8 cellular contexts compared by ENCODE assay signal in genomic region chr3:146250449-146251382, GRCh38. TPM values are rescaled to one million over a fixed set of nuclear protein-coding genes. Genes with fewer than 3 reads are reported as not detected.
A peak's percentile ranks its signal among the peaks of the same experiment; 100 is the strongest.
DNase-seq lines count a peak whose midpoint lies in the region; ATAC-seq, FAIRE-seq and TF ChIP-seq lines count a peak whose summit lies in the region.

TSS of gene PLSCR4 (minus strand) at chr3:146251105. CDS start at chr3:146222071, 29,034 bp downstream.

- FAIRE-seq in urothelium cell line (lab: Jason Lieb, UNC), result no peak

- H3K9me3 Mint-ChIP-seq in activated CD8-positive, alpha-beta T cell treated with anti-CD3 and anti-CD28 coated beads, Interleukin-2, amount 10 ng/mL, durations not matched to agents 7 days and 5 days (ENCODE audit: insufficient read depth), result no peaks in the 10 kb centered on the region

- H3K36me3 Mint-ChIP-seq in activated CD8-positive, alpha-beta T cell treated with anti-CD3 and anti-CD28 coated beads, Interleukin-2, amount 10 ng/mL, durations not matched to agents 7 days and 5 days (ENCODE audit: low read depth), result no peaks in the 10 kb centered on the region

- H3K4me1 Mint-ChIP-seq in activated CD8-positive, alpha-beta T cell treated with anti-CD3 and anti-CD28 coated beads, Interleukin-2, amount 10 ng/mL, durations not matched to agents 7 days and 5 days (ENCODE audit: low read depth), result peaks cover 4% of the 10 kb centered on the region

- H3K4me3 ChIP-seq in fibroblast of the aortic adventitia (ENCODE audit: low read depth, low read length), result peak within 1 kb of the TSS; percentile 85

- in situ Hi-C loops in KBM-7 (cut with MboI; ENCODE audit: low pct_unique_long_range_greater_than_20kb, low sequenced_read_pairs), result no loop called here

- H3K27ac Mint-ChIP-seq in activated CD8-positive, alpha-beta T cell treated with anti-CD3 and anti-CD28 coated beads, Interleukin-2, amount 10 ng/mL, durations not matched to agents 7 days and 5 days, result no peak within 1 kb of the TSS

- ATAC-seq in GM19372 (IDR thresholded peaks at IDR 0.05; ENCODE audit: low read depth, unreplicated experiment) (peak; percentile 71), GM18867 (IDR thresholded peaks at IDR 0.05; ENCODE audit: unreplicated experiment) (no peak)
- peak; percentile 88 for ATAC-seq in activated CD8-positive, alpha-beta T cell treated with anti-CD3 and anti-CD28 coated beads, Interleukin-2, amount 10 ng/mL, durations not matched to agents 7 days and 5 days

- CTCF ChIA-PET in activated CD8-positive, alpha-beta T cell treated with anti-CD3 and anti-CD28 coated beads, Interleukin-2, amount 10 ng/mL, durations not matched to agents 7 days and 5 days (lab: Charles Lee), result no interaction called here

- TF ChIP-seq CTCF in fibroblast of the aortic adventitia (IDR thresholded peaks at IDR 0.05; ENCODE audit: insufficient read depth, low read length), result no peak

- peaks cover 41% of the 10 kb centered on the region for H3K27me3 Mint-ChIP-seq in activated CD8-positive, alpha-beta T cell treated with anti-CD3 and anti-CD28 coated beads, Interleukin-2, amount 10 ng/mL, durations not matched to agents 7 days and 5 days (ENCODE audit: low read depth)

- POLR2A ChIA-PET in activated CD8-positive, alpha-beta T cell treated with anti-CD3 and anti-CD28 coated beads, Interleukin-2, amount 10 ng/mL, durations not matched to agents 7 days and 5 days (lab: Charles Lee), result no interaction called here

- H3K4me3 Mint-ChIP-seq in activated CD8-positive, alpha-beta T cell treated with anti-CD3 and anti-CD28 coated beads, Interleukin-2, amount 10 ng/mL, durations not matched to agents 7 days and 5 days, result peak within 1 kb of the TSS; percentile 71

- DNase-seq in COR-L47 (lab: John Stamatoyannopoulos, UW) (peak; percentile 19), KBM-7 (peak; percentile 21), fibroblast of the aortic adventitia (ENCODE audit: low read depth) (peak; percentile 88), myocyte (ENCODE audit: low read depth) (peak; percentile 72), urothelium cell line (ENCODE audit: low spot score) (peak; percentile 70)
- DNase-seq in activated CD8-positive, alpha-beta T cell treated with anti-CD3 and anti-CD28 coated beads, Interleukin-2, amount 10 ng/mL, durations not matched to agents 7 days and 5 days, result peak; percentile 33

RNA-seq across cellular contexts. Expression of gene PLSCR4, which starts in this region (rescaled TPM):
- under 1 TPM in 1 of 2 experiments, not detected in 1; 0.31 TPM for total RNA-seq in activated CD8-positive, alpha-beta T cell treated with anti-CD3 and anti-CD28 coated beads, Interleukin-2, amount 10 ng/mL, durations not matched to agents 7 days and 5 days
- 28.3 and 46.3 TPM in 2 replicates for total RNA-seq in fibroblast of the aortic adventitia (ENCODE audit: low replicate concordance)
- total RNA-seq in myocyte, result 6.6 and 8.5 TPM in 2 replicates
- 14.0 TPM for polyA plus RNA-seq in myocyte (2012)

Comparison
In these comparisons a context has a peak if more than half of its experiments do, and no peak if none do; other contexts are left out.
1. Peak in DNase-seq and ATAC-seq in activated CD8-positive, alpha-beta T cell treated with anti-CD3 and anti-CD28 coated beads, Interleukin-2, amount 10 ng/mL, durations not matched to agents 7 days and 5 days; RNA of the gene not detected or under 1 TPM.
2. DNase-seq: peak in every context shown above with its lines; median percentile 88 in fibroblast of the aortic adventitia; 72 in myocyte; 70 in urothelium cell line; 33 in activated CD8-positive, alpha-beta T cell treated with anti-CD3 and anti-CD28 coated beads, Interleukin-2, amount 10 ng/mL, durations not matched to agents 7 days and 5 days; 21 in KBM-7; 19 in COR-L47.